ENCODE assay signal across 13 cellular contexts in genomic region chr12:42696424-42697149, GRCh38.
DNase-seq lines count a peak whose midpoint lies in the region; ATAC-seq and TF ChIP-seq lines count a peak whose summit lies in the region.
"Had no signal": no experiment of that assay in that cellular context is flagged by ENCODE, and none has a peak within 500 bp of the region (broad histone marks: within the 10 kb centered on the region; RNA-seq: fewer than 3 reads in every experiment).

No MANE protein-coding gene starts in this region.

- no peaks in the 10 kb centered on the region for H3K4me1 ChIP-seq in sigmoid colon

- H3K4me3 Mint-ChIP-seq in CD14-positive monocyte, result peak overlapping the region in 1 of 2 donors; percentile 3
- no peak overlapping the region for H3K4me3 Mint-ChIP-seq in CD4-positive, alpha-beta T cell
- H3K4me3 Mint-ChIP-seq: activated CD8-positive, alpha-beta memory T cell treated with anti-CD3 and anti-CD28 coated beads, Interleukin-2, amount 10 ng/mL, durations not matched to agents 7 days and 5 days; T-helper 1 cell treated with Interleukin-12 subunit alpha and Interleukin-12 subunit beta and Interleukin-4 antibody, amounts not matched to agents 30 μg/mL and 1 μg/mL, for 36 hours; type B pancreatic cell had no signal

- CTCF ChIA-PET in CD4-positive, alpha-beta T cell (lab: Charles Lee), result no interaction called here

- intact Hi-C loops in CD14-positive monocyte (cut with micrococcal nuclease) (no loop called here), sigmoid colon (cut with DNase I) (no loop called here)
- intact Hi-C loops in CD4-positive, alpha-beta T cell (cut with DNase I, micrococcal nuclease), result no loop called here

- H3K27me3 ChIP-seq in sigmoid colon, result no peaks in the 10 kb centered on the region
- no peaks in the 10 kb centered on the region for H3K27me3 ChIP-seq in CD4-positive, alpha-beta T cell (ENCODE audit: control insufficient read depth, insufficient read depth, low read length)

- H3K27ac Mint-ChIP-seq in CD14-positive monocyte, result peak overlapping the region in 5 of 7 donors; percentile 54 to 92 (median 78)
- H3K27ac Mint-ChIP-seq in CD4-positive, alpha-beta T cell, result no peak overlapping the region
- H3K27ac Mint-ChIP-seq: activated CD8-positive, alpha-beta memory T cell treated with anti-CD3 and anti-CD28 coated beads, Interleukin-2, amount 10 ng/mL, durations not matched to agents 7 days and 5 days; IgD-negative memory B cell; T-helper 1 cell treated with Interleukin-12 subunit alpha and Interleukin-12 subunit beta and Interleukin-4 antibody, amounts not matched to agents 30 μg/mL and 1 μg/mL, for 36 hours; type B pancreatic cell had no signal

- peaks cover 32% of the 10 kb centered on the region for H3K4me1 Mint-ChIP-seq in CD14-positive monocyte
- no peaks in the 10 kb centered on the region for H3K4me1 Mint-ChIP-seq in CD4-positive, alpha-beta T cell (ENCODE audit: low read depth)
- H3K4me1 Mint-ChIP-seq: activated CD8-positive, alpha-beta memory T cell treated with anti-CD3 and anti-CD28 coated beads, Interleukin-2, amount 10 ng/mL, durations not matched to agents 7 days and 5 days; IgD-negative memory B cell had no signal

- peak in 1 of 4 donors; percentile 23 for TF ChIP-seq EP300 in sigmoid colon (IDR thresholded peaks at IDR 0.05)

- H3K9me3 Mint-ChIP-seq in CD14-positive monocyte, result peaks cover 6 to 25% (median 13%) of the 10 kb centered on the region in 7 donors
- H3K9me3 Mint-ChIP-seq in CD4-positive, alpha-beta T cell, result peaks cover 2% of the 10 kb centered on the region
- H3K9me3 Mint-ChIP-seq: type B pancreatic cell had no signal

- no peaks in the 10 kb centered on the region for H3K36me3 ChIP-seq in sigmoid colon

- H3K36me3 Mint-ChIP-seq in CD14-positive monocyte, result no peaks in the 10 kb centered on the region
- no peaks in the 10 kb centered on the region for H3K36me3 Mint-ChIP-seq in CD4-positive, alpha-beta T cell (ENCODE audit: low read depth)
- H3K36me3 Mint-ChIP-seq: activated CD8-positive, alpha-beta memory T cell treated with anti-CD3 and anti-CD28 coated beads, Interleukin-2, amount 10 ng/mL, durations not matched to agents 7 days and 5 days; IgD-negative memory B cell; type B pancreatic cell had no signal

- peaks cover 0 to 3% (median 0%) of the 10 kb centered on the region in 3 donors for H3K27me3 Mint-ChIP-seq in CD14-positive monocyte (ENCODE audit: low read depth in 3 of 3)
- no peaks in the 10 kb centered on the region for H3K27me3 Mint-ChIP-seq in CD4-positive, alpha-beta T cell
- H3K27me3 Mint-ChIP-seq: activated CD8-positive, alpha-beta memory T cell treated with anti-CD3 and anti-CD28 coated beads, Interleukin-2, amount 10 ng/mL, durations not matched to agents 7 days and 5 days; type B pancreatic cell had no signal

- POLR2A ChIA-PET in CD4-positive, alpha-beta T cell (lab: Charles Lee), result no interaction called here

- ATAC-seq in HG02623 (IDR thresholded peaks at IDR 0.05; ENCODE audit: unreplicated experiment), result no peak
- ATAC-seq in CD4-positive, alpha-beta T cell (ENCODE audit: poor library complexity), result no peak
- ATAC-seq: activated CD8-positive, alpha-beta memory T cell treated with anti-CD3 and anti-CD28 coated beads, Interleukin-2, amount 10 ng/mL, durations not matched to agents 7 days and 5 days had no signal

- no peak for TF ChIP-seq POLR2A in sigmoid colon (IDR thresholded peaks at IDR 0.05)

- peaks cover 0 to 5% (median 0%) of the 10 kb centered on the region in 4 donors for H3K9me3 ChIP-seq in sigmoid colon
- no peaks in the 10 kb centered on the region for H3K9me3 ChIP-seq in CD4-positive, alpha-beta T cell (ENCODE audit: control insufficient read depth, low read length)

- 66 to 76% methylated on average over 10 of the region's 10 CpGs for WGBS in sigmoid colon, 2 donors

- H3K4me3 ChIP-seq in foreskin fibroblast (ENCODE audit: low read depth in 1 of 2, low read length in 2 of 2) (no peak overlapping the region), sigmoid colon (no peak overlapping the region)

- no peak for DNase-seq in CD14-positive monocyte (ENCODE audit: low spot score)
- DNase-seq in SIG-M5 (lab: John Stamatoyannopoulos, UW), result peak; percentile 42
- DNase-seq in foreskin fibroblast, result peak; percentile 79 to 86
- DNase-seq in sigmoid colon, result peak; percentile 95
- DNase-seq in activated naive CD4-positive, alpha-beta T cell treated with Interleukin-2 at 50 U/mL for 16 hours, result no peak
- DNase-seq in activated gamma-delta T cell treated with Interleukin-2 at 50 U/mL for 16 hours, result no peak
- DNase-seq in CD4-positive, alpha-beta T cell, result no peak
- DNase-seq: activated CD8-positive, alpha-beta memory T cell treated with anti-CD3 and anti-CD28 coated beads, Interleukin-2, amount 10 ng/mL, durations not matched to agents 7 days and 5 days; stimulated activated CD4-positive, alpha-beta T cell treated with anti-CD3 and anti-CD28 coated beads, Interleukin-4, amount 100 ng/mL, for 1 hour had no signal

- TF ChIP-seq CTCF in CD14-positive monocyte (IDR thresholded peaks at IDR 0.05), result no peak
- TF ChIP-seq CTCF in foreskin fibroblast (IDR thresholded peaks at IDR 0.05; ENCODE audit: low read depth, low read length), result no peak
- TF ChIP-seq CTCF in sigmoid colon (IDR thresholded peaks at IDR 0.05), result no peak
- no peak for TF ChIP-seq CTCF in CD4-positive, alpha-beta T cell (IDR thresholded peaks at IDR 0.05)

- H3K27ac ChIP-seq in sigmoid colon, result peak overlapping the region in 3 of 4 donors; percentile 33 to 50 (median 41)
- no peak overlapping the region for H3K27ac ChIP-seq in CD4-positive, alpha-beta T cell (ENCODE audit: low read depth, low read length)

Comparison
In these comparisons a context has a peak if more than half of its experiments do, and no peak if none do; other contexts are left out.
1. DNase-seq: peak in SIG-M5 (single experiment), foreskin fibroblast (2 of 2) and sigmoid colon (single experiment); none in CD14-positive monocyte (single experiment), activated naive CD4-positive, alpha-beta T cell treated with Interleukin-2 at 50 U/mL for 16 hours (single experiment), activated gamma-delta T cell treated with Interleukin-2 at 50 U/mL for 16 hours (single experiment) and CD4-positive, alpha-beta T cell (0 of 10).